Comparison of ENCODE assay signal across 2 cellular contexts in the genomic region with DNA sequence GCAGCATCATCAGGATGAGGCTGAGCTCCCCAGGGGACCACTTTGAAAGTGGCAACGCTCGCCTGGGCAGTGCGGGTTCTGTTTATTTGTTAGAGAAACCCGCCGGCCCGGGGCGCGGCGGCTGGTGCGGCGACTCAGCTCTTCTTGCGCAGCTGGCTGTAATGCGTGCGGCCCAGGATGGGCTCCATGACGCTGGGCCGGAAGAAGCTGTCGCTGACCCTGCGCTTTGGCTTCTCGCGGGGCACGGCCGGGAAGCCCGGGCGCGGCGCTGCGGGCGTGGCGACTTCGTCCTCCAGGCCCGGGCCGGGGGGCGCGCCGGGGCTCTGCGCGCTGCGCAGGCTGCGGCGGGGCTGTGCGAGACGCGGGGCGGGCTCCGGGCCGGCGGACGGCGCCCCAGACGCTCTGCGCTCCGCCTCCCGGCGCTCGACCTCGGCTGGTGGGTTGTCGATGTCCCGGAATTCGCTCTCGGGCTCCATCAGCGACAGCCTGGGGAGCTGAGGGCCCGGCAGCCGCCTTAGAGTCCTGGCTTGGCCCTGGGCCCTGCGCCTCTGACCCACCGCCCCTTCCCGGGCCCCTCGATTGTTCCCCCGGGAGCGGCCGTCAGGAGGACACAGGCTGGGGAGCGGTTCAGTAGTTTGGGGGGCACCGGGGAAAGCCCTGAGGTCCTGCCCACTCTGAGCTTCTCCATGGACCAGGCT.
A peak's percentile ranks its signal among the peaks of the same experiment; 100 is the strongest.
TF ChIP-seq lines count a peak whose summit lies in the region.

No MANE protein-coding gene starts in this region.

TF ChIP-seq in A549, 52 proteins besides CTCF, POLR2A, EP300 and RAD21:
- TF ChIP-seq CEBPB (IDR thresholded peaks at IDR 0.05), result no peak
- TF ChIP-seq NR3C1 (IDR thresholded peaks at IDR 0.05), result no peak
- no peak for TF ChIP-seq TFCP2L1 (CRISPR knock-in tag; IDR thresholded peaks at IDR 0.05)
- TF ChIP-seq HOXA7 (CRISPR knock-in tag; IDR thresholded peaks at IDR 0.05), result no peak
- TF ChIP-seq KDM1A (IDR thresholded peaks at IDR 0.05; ENCODE audit: low read depth), result no peak
- no peak for TF ChIP-seq HMGXB4 (CRISPR knock-in tag; IDR thresholded peaks at IDR 0.05; ENCODE audit: borderline replicate concordance)
- TF ChIP-seq RCOR1 (IDR thresholded peaks at IDR 0.05; ENCODE audit: low read depth, low read length), result no peak
- TF ChIP-seq CBX2 (IDR thresholded peaks at IDR 0.05; ENCODE audit: borderline replicate concordance, low read depth), result no peak
- no peak; the same call in 1 of the 2 replicates for TF ChIP-seq MAX (IDR thresholded peaks at IDR 0.05)
- TF ChIP-seq E2F6 (IDR thresholded peaks at IDR 0.05; ENCODE audit: borderline replicate concordance, low read depth), result no peak
- no peak for TF ChIP-seq TP53 (CRISPR knock-in tag; IDR thresholded peaks at IDR 0.05)
- no peak for TF ChIP-seq FOXS1 (CRISPR knock-in tag; IDR thresholded peaks at IDR 0.05)
- TF ChIP-seq USF2 (IDR thresholded peaks at IDR 0.05), result no peak
- TF ChIP-seq ZC3H11A (IDR thresholded peaks at IDR 0.05), result no peak
- TF ChIP-seq MAFK (IDR thresholded peaks at IDR 0.05; ENCODE audit: partially characterized antibody), result no peak
- TF ChIP-seq GATA3 (IDR thresholded peaks at IDR 0.05; ENCODE audit: borderline replicate concordance), result no peak
- no peak for TF ChIP-seq JUN (IDR thresholded peaks at IDR 0.05)
- TF ChIP-seq ZFP36 (IDR thresholded peaks at IDR 0.05; ENCODE audit: borderline replicate concordance, partially characterized antibody), result no peak
- TF ChIP-seq MAZ (IDR thresholded peaks at IDR 0.05; ENCODE audit: borderline replicate concordance, low read depth, low read length), result no peak
TF ChIP-seq in A549: peak in this region for 0.

TF ChIP-seq in SK-N-SH, 30 proteins besides CTCF, POLR2A, EP300 and RAD21:
- no peak for TF ChIP-seq MAX (IDR thresholded peaks at IDR 0.05; ENCODE audit: low read depth)
- TF ChIP-seq CHD2 (IDR thresholded peaks at IDR 0.05; ENCODE audit: low read length, partially characterized antibody), result peak; percentile 66
- TF ChIP-seq EZH2phosphoT487 (IDR thresholded peaks at IDR 0.05; ENCODE audit: borderline replicate concordance, low read depth), result no peak
